ENCODE assay signal across 13 cellular contexts in genomic region chr16:53817117-53817516, GRCh38.
DNase-seq lines count a peak whose midpoint lies in the region; ATAC-seq and TF ChIP-seq lines count a peak whose summit lies in the region.
"Had no signal": no experiment of that assay in that cellular context is flagged by ENCODE, and none has a peak within 500 bp of the region (broad histone marks: within the 10 kb centered on the region; RNA-seq: fewer than 3 reads in every experiment).

No MANE protein-coding gene starts in this region.

- BruUV-seq in HCT116 (replicated peaks; lab: Mats Ljungman, UMichigan): no TSS peak

- H3K27ac ChIP-seq in HCT116 (ENCODE audit: low read depth, low read length): no peak overlapping the region
- H3K27ac ChIP-seq in adrenal gland: peak overlapping the region in 3 of 5 donors; percentile 32 to 36 (median 34)
- peak overlapping the region in 2 of 4 donors; percentile 6 to 20 for H3K27ac ChIP-seq in gastroesophageal sphincter
- H3K27ac ChIP-seq: HL-60 had no signal

- H3K79me2 ChIP-seq in HCT116 (ENCODE audit: insufficient read depth, low read length): no peaks in the 10 kb centered on the region

- H3K9me3 ChIP-seq in HCT116 (ENCODE audit: control insufficient read depth in 1 of 2, insufficient read depth in 1 of 2, low read depth in 1 of 2, low read length in 2 of 2) (no peaks in the 10 kb centered on the region), adrenal gland (replicated peaks in 1 of 3) (no peaks in the 10 kb centered on the region), gastroesophageal sphincter (no peaks in the 10 kb centered on the region)

- CTCF ChIA-PET in HCT116 (lab: Charles Lee) (no interaction called here), T-cell (lab: Charles Lee) (interaction anchor here in 1 of 2 donors (0.6 to 0.7 kb wide), 2 partner anchors 103 to 175 kb away, joined by 3 read pairs; no protein-coding TSS in a partner anchor)

- no peak overlapping the region for H3K9ac ChIP-seq in HCT116 (ENCODE audit: low read length)

- POLR2A ChIA-PET in HCT116 (lab: Charles Lee): interaction anchor here (0.8 kb wide), 1 partner anchor 73 kb away, joined by 3 read pairs; no protein-coding TSS in a partner anchor
- POLR2A ChIA-PET in T-cell (lab: Charles Lee): no interaction called here

- peak overlapping the region; percentile 40 for H3K4me2 ChIP-seq in HCT116 (ENCODE audit: low read length)

- H2AFZ ChIP-seq in HCT116 (ENCODE audit: low read depth, low read length, poor library complexity, severe bottlenecking): no peak overlapping the region

- no peak for TF ChIP-seq RAD21 in HCT116 (IDR thresholded peaks at IDR 0.05; ENCODE audit: low read depth)

- TF ChIP-seq CTCF in HCT116 (IDR thresholded peaks at IDR 0.05 in 2 of 3, conservative IDR thresholded peaks at IDR 0.05 in 1 of 3; ENCODE audit: borderline replicate concordance in 1 of 3, insufficient read depth in 1 of 3, low read depth in 2 of 3, low read length in 2 of 3) (no peak), adrenal gland (IDR thresholded peaks at IDR 0.05) (no peak), gastroesophageal sphincter (IDR thresholded peaks at IDR 0.05) (no peak)

- H3K36me3 ChIP-seq in HCT116 (ENCODE audit: control insufficient read depth in 1 of 2, insufficient read depth in 2 of 2, low read length in 2 of 2) (no peaks in the 10 kb centered on the region), adrenal gland (replicated peaks in 1 of 2) (no peaks in the 10 kb centered on the region), gastroesophageal sphincter (peaks cover 0 to 35% of the 10 kb centered on the region in 2 donors)

- H3K9me3 Mint-ChIP-seq in T-cell: peaks cover 0 to 10% (median 0%) of the 10 kb centered on the region in 3 donors
- H3K9me3 Mint-ChIP-seq: activated naive CD4-positive, alpha-beta T cell treated with anti-CD3 and anti-CD28 coated beads, Interleukin-2, amount 50 U/mL, for 24 hours had no signal

- no peak for TF ChIP-seq POLR2A in HCT116 (IDR thresholded peaks at IDR 0.05; ENCODE audit: borderline replicate concordance, extremely low read depth, insufficient read depth, insufficient read length)
- no peak for TF ChIP-seq POLR2A in adrenal gland (IDR thresholded peaks at IDR 0.05)
- no peak for TF ChIP-seq POLR2A in gastroesophageal sphincter (IDR thresholded peaks at IDR 0.05)

- no peak overlapping the region for H3K27ac Mint-ChIP-seq in T-cell
- H3K27ac Mint-ChIP-seq: activated naive CD4-positive, alpha-beta T cell treated with anti-CD3 and anti-CD28 coated beads, Interleukin-2, amount 50 U/mL, for 24 hours; stimulated activated naive CD8-positive, alpha-beta T cell treated with anti-CD3 and anti-CD28 coated beads, Interleukin-15, amount 100 ng/mL, for 72 hours had no signal

- WGBS in adrenal gland, 4 donors: 21 to 57% (median 52%) methylated on average over 5 of the region's 5 CpGs
- WGBS in gastroesophageal sphincter (ENCODE audit: low coverage in 1 of 2), 2 donors: 11 to 25% methylated on average over 5 of the region's 5 CpGs

- H3K9me2 ChIP-seq in HCT116 (ENCODE audit: insufficient read depth): no peaks in the 10 kb centered on the region

- no peak for TF ChIP-seq EP300 in gastroesophageal sphincter (IDR thresholded peaks at IDR 0.05)

- DNase-seq in HCT116 (ENCODE audit: low read depth, low spot score) (peak; percentile 37), adrenal gland (peak; percentile 33 to 77 (median 71)), stromal cell of bone marrow (ENCODE audit: low read depth) (peak; percentile 79), SHP77 treated with DMSO at 0.1 percent for 48 hours (lab: John Stamatoyannopoulos, UW) (no peak), epidermal melanocyte (ENCODE audit: insufficient read length, low spot score) (no peak), T-cell (no peak)
- no peak for DNase-seq in activated CD8-positive, alpha-beta memory T cell treated with anti-CD3 and anti-CD28 coated beads for 24 hours
- DNase-seq: midbrain; RPMI8226; stimulated activated naive CD8-positive, alpha-beta T cell treated with anti-CD3 and anti-CD28 coated beads, Interleukin-15, amount 100 ng/mL, for 72 hours had no signal

- H3K27me3 Mint-ChIP-seq in T-cell: no peaks in the 10 kb centered on the region
- H3K27me3 Mint-ChIP-seq: activated naive CD4-positive, alpha-beta T cell treated with anti-CD3 and anti-CD28 coated beads, Interleukin-2, amount 50 U/mL, for 24 hours; stimulated activated naive CD8-positive, alpha-beta T cell treated with anti-CD3 and anti-CD28 coated beads, Interleukin-15, amount 100 ng/mL, for 72 hours had no signal

- H3K27me3 ChIP-seq in HCT116 (ENCODE audit: insufficient read depth, low read length) (no peaks in the 10 kb centered on the region), adrenal gland (no peaks in the 10 kb centered on the region), gastroesophageal sphincter (no peaks in the 10 kb centered on the region)

- peaks cover 21 to 32% (median 30%) of the 10 kb centered on the region in 3 donors for H3K4me1 Mint-ChIP-seq in T-cell

- intact Hi-C loops in HCT116 (cut with micrococcal nuclease) (no loop called here), adrenal gland (cut with DNase I) (no loop called here)

- no peaks in the 10 kb centered on the region for H4K20me1 ChIP-seq in HCT116 (ENCODE audit: insufficient read depth)

- H3K4me1 ChIP-seq in HCT116 (ENCODE audit: control insufficient read depth in 1 of 2, insufficient read depth in 2 of 2, low read length in 2 of 2): peaks cover 21 to 35% of the 10 kb centered on the region in 2 experiments
- H3K4me1 ChIP-seq in adrenal gland (replicated peaks in 1 of 2): peaks cover 1 to 22% of the 10 kb centered on the region in 2 donors
- peaks cover 3 to 28% (median 13%) of the 10 kb centered on the region in 3 donors for H3K4me1 ChIP-seq in gastroesophageal sphincter

- RAD21 ChIA-PET in HCT116 (lab: Charles Lee; ENCODE audit: low non-redundant PET in 1 of 2, low total read pairs in 2 of 2, uncharacterized antibody in 2 of 2, unreplicated experiment in 2 of 2): no interaction called here

- ATAC-seq in HCT116 (peak; percentile 79), gastroesophageal sphincter (peak; percentile 68), T-cell (replicated peaks in 1 of 4) (no peak)
- ATAC-seq: stimulated activated naive CD8-positive, alpha-beta T cell treated with anti-CD3 and anti-CD28 coated beads, Interleukin-15, amount 100 ng/mL, for 72 hours had no signal

- peaks cover 39% of the 10 kb centered on the region for H3K36me3 Mint-ChIP-seq in T-cell

- H3K4me3 Mint-ChIP-seq in T-cell: no peak overlapping the region
- H3K4me3 Mint-ChIP-seq: activated naive CD4-positive, alpha-beta T cell treated with anti-CD3 and anti-CD28 coated beads, Interleukin-2, amount 50 U/mL, for 24 hours; stimulated activated naive CD8-positive, alpha-beta T cell treated with anti-CD3 and anti-CD28 coated beads, Interleukin-15, amount 100 ng/mL, for 72 hours had no signal

- no peak overlapping the region for H3K4me3 ChIP-seq in HCT116 (replicated peaks in 1 of 2; ENCODE audit: low read depth in 1 of 2, low read length in 2 of 2)
- no peak overlapping the region for H3K4me3 ChIP-seq in adrenal gland
- no peak overlapping the region for H3K4me3 ChIP-seq in gastroesophageal sphincter

TF ChIP-seq in HCT116, 20 proteins besides CTCF, POLR2A, EP300 and RAD21:
- TF ChIP-seq ELF1 (IDR thresholded peaks at IDR 0.05; ENCODE audit: borderline replicate concordance, low read depth): no peak
- TF ChIP-seq, protein P1, sequence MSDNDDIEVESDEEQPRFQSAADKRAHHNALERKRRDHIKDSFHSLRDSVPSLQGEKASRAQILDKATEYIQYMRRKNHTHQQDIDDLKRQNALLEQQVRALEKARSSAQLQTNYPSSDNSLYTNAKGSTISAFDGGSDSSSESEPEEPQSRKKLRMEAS (IDR thresholded peaks at IDR 0.05): 0 out of 2 replicates have a peak, but pooled peaks have one; percentile 18
- TF ChIP-seq YY1 (IDR thresholded peaks at IDR 0.05; ENCODE audit: extremely low read depth, insufficient replicate concordance, low read depth, low read length): no peak
- peak; percentile 48; the same call in 1 of the 2 replicates for TF ChIP-seq FOSL1 (IDR thresholded peaks at IDR 0.05; ENCODE audit: low read depth)
- 0 out of 2 replicates have a peak, but pooled peaks have one; percentile 21 for TF ChIP-seq ATF3 (IDR thresholded peaks at IDR 0.05)
- TF ChIP-seq CBX3 (IDR thresholded peaks at IDR 0.05; ENCODE audit: low read depth): 0 out of 2 replicates have a peak, but pooled peaks have one; percentile 26
- TF ChIP-seq SP1 (IDR thresholded peaks at IDR 0.05; ENCODE audit: low read depth): 0 out of 2 replicates have a peak, but pooled peaks have one; percentile 20
- peak; percentile 67; the same call in 1 of the 2 replicates for TF ChIP-seq CEBPB (IDR thresholded peaks at IDR 0.05; ENCODE audit: low read depth)

Comparison
In these comparisons a context has a peak if more than half of its experiments do, and no peak if none do; other contexts are left out.
1. ATAC-seq: peak in HCT116 (single experiment) and gastroesophageal sphincter (single experiment); none in T-cell (0 of 4).
2. DNase-seq: peak in HCT116 (single experiment), adrenal gland (7 of 7) and stromal cell of bone marrow (single experiment); none in SHP77 treated with DMSO at 0.1 percent for 48 hours (single experiment), epidermal melanocyte (single experiment), T-cell (0 of 34) and activated CD8-positive, alpha-beta memory T cell treated with anti-CD3 and anti-CD28 coated beads for 24 hours (single experiment).